ENCODE assay signal across 20 cellular contexts in the genomic region with DNA sequence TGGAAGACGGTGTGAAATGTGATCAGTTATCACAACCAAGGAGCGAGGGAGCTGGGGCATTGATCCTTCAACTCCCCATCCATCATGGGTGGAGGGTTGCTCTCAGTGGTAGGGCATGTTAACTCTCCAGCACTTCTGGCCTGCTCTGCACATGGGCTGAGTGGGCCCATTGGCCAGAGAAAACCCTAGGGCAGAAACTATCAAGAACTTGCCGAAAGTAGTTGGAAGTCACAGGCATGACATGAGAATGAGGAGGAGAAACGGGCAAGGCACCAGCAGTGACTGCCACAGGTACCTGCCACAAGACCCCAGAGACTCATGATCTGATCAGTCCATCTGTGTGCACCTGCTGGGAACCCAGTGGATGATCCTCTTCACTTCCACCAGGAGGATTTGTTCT. TPM values are rescaled to one million over a fixed set of nuclear protein-coding genes. Genes with fewer than 3 reads are reported as not detected.
DNase-seq lines count a peak whose midpoint lies in the region; ATAC-seq and TF ChIP-seq lines count a peak whose summit lies in the region.
"Had no signal": no experiment of that assay in that cellular context is flagged by ENCODE, and none has a peak within 500 bp of the region (broad histone marks: within the 10 kb centered on the region; RNA-seq: fewer than 3 reads in every experiment).

No MANE protein-coding gene starts in this region.

- H3K27ac ChIP-seq in BLaER1 treated with 17β-estradiol and CSF1 and Interleukin-3, amounts not matched to agents 10 nM and 100 nM = no peak overlapping the region
- no peak overlapping the region for H3K27ac ChIP-seq in HEK293 (ENCODE audit: extremely low read depth, low read depth, low read length)
- no peak overlapping the region for H3K27ac ChIP-seq in endodermal cell (ENCODE audit: low read depth, low read length)
- no peak overlapping the region for H3K27ac ChIP-seq in neuronal stem cell (replicated peaks; ENCODE audit: low read length)

- no peak overlapping the region for H3K9ac ChIP-seq in BLaER1 treated with 17β-estradiol and CSF1 and Interleukin-3, amounts not matched to agents 10 nM and 100 nM
- H3K9ac ChIP-seq in endodermal cell (ENCODE audit: extremely low read depth, low read length, poor library complexity, severe bottlenecking) (no peak overlapping the region), neuronal stem cell (ENCODE audit: low read depth, low read length, poor library complexity) (no peak overlapping the region)

- TF ChIP-seq CTCF in HEK293 (tag by site-specific recombination; IDR thresholded peaks at IDR 0.05) (no peak), endodermal cell (conservative IDR thresholded peaks at IDR 0.05) (no peak)

- H4K8ac ChIP-seq in neuronal stem cell (ENCODE audit: low read depth, low read length) = no peak overlapping the region

- H2AK5ac ChIP-seq in neuronal stem cell (ENCODE audit: low read depth, low read length) = no peak overlapping the region

- no peak overlapping the region for H3K4me3 Mint-ChIP-seq in endodermal cell
- H3K4me3 Mint-ChIP-seq: CD14-positive monocyte; CD4-positive, alpha-beta T cell; CD8-positive, alpha-beta memory T cell; GM23338 had no signal

- peaks cover 15% of the 10 kb centered on the region for H3K4me1 Mint-ChIP-seq in endodermal cell
- H3K4me1 Mint-ChIP-seq: CD8-positive, alpha-beta memory T cell had no signal

- H3K79me1 ChIP-seq in neuronal stem cell (ENCODE audit: low read depth, low read length) = no peaks in the 10 kb centered on the region

- H4K91ac ChIP-seq in neuronal stem cell (ENCODE audit: low read depth, low read length, poor library complexity) = no peak overlapping the region

- no peak overlapping the region for H3K18ac ChIP-seq in neuronal stem cell (ENCODE audit: low read length)

- no peak overlapping the region for H2BK120ac ChIP-seq in neuronal stem cell (ENCODE audit: low read depth, low read length)

- H3K36me3 ChIP-seq in BLaER1 treated with 17β-estradiol and CSF1 and Interleukin-3, amounts not matched to agents 10 nM and 100 nM = no peaks in the 10 kb centered on the region
- H3K36me3 ChIP-seq in HEK293 (ENCODE audit: control insufficient read depth in 2 of 2, insufficient read depth in 1 of 2, low read length in 2 of 2) (no peaks in the 10 kb centered on the region), endodermal cell (ENCODE audit: control insufficient read depth, insufficient read depth, low read length) (no peaks in the 10 kb centered on the region), neuronal stem cell (replicated peaks in 1 of 2; ENCODE audit: control insufficient read depth in 2 of 2, insufficient read depth in 2 of 2, low read length in 2 of 2) (no peaks in the 10 kb centered on the region)

- no peak overlapping the region for H3K23ac ChIP-seq in neuronal stem cell (ENCODE audit: low read depth, low read length, poor library complexity)

- POLR2A ChIA-PET in HEK293 (lab: Yijun Ruan, JAX) = no interaction called here

- CTCF ChIA-PET in HEK293 (lab: Yijun Ruan, JAX) = no interaction called here

- H2BK12ac ChIP-seq in neuronal stem cell (ENCODE audit: low read length) = no peak overlapping the region

- H2AFZ ChIP-seq in neuronal stem cell (ENCODE audit: low read length) = no peak overlapping the region
- H2AFZ ChIP-seq: GM23338 had no signal

- no peak for ATAC-seq in HG02642 (IDR thresholded peaks at IDR 0.05; ENCODE audit: poor library complexity, unreplicated experiment)

- H3K4me1 ChIP-seq in BLaER1 treated with 17β-estradiol and CSF1 and Interleukin-3, amounts not matched to agents 10 nM and 100 nM = peaks cover 9 to 21% (median 19%) of the 10 kb centered on the region in 10 experiments; a peak in 19 of 20 replicates
- H3K4me1 ChIP-seq in HEK293 (ENCODE audit: control insufficient read depth, insufficient read depth, low read length) (no peaks in the 10 kb centered on the region), endodermal cell (ENCODE audit: control insufficient read depth, insufficient read depth, low read length) (peaks cover 9% of the 10 kb centered on the region), neuronal stem cell (ENCODE audit: control insufficient read depth in 2 of 2, insufficient read depth in 1 of 2, low read depth in 1 of 2, low read length in 2 of 2) (no peaks in the 10 kb centered on the region)

- H3K14ac ChIP-seq in neuronal stem cell (ENCODE audit: low read length) = peak overlapping the region; percentile 3

- no peaks in the 10 kb centered on the region for H3K9me3 Mint-ChIP-seq in endodermal cell
- H3K9me3 Mint-ChIP-seq: CD4-positive, alpha-beta T cell; GM23338 had no signal

- H3K9me3 ChIP-seq in BLaER1 treated with 17β-estradiol and CSF1 and Interleukin-3, amounts not matched to agents 10 nM and 100 nM (replicated peaks in 1 of 11) = no peaks in the 10 kb centered on the region
- H3K9me3 ChIP-seq in HEK293 (ENCODE audit: control insufficient read depth, insufficient read depth, low read depth, low read length) (no peaks in the 10 kb centered on the region), endodermal cell (ENCODE audit: control insufficient read depth, low read length) (no peaks in the 10 kb centered on the region), neuronal stem cell (replicated peaks in 1 of 2; ENCODE audit: control insufficient read depth in 2 of 2, insufficient read depth in 1 of 2, low read depth in 1 of 2, low read length in 2 of 2) (peaks cover 0 to 2% of the 10 kb centered on the region in 2 donors)

- H4K20me1 ChIP-seq in BLaER1 treated with 17β-estradiol and CSF1 and Interleukin-3, amounts not matched to agents 10 nM and 100 nM = peaks cover 0 to 4% (median 0%) of the 10 kb centered on the region in 11 experiments; a peak in 1 of 22 replicates

- H3K4ac ChIP-seq in neuronal stem cell (ENCODE audit: low read length) = no peak overlapping the region

- H2BK15ac ChIP-seq in neuronal stem cell (ENCODE audit: low read length) = no peak overlapping the region

- peak overlapping the region in 9 of 11 experiments; percentile 12 to 73 (median 51); a peak in 17 of 22 replicates for H3K4me2 ChIP-seq in BLaER1 treated with 17β-estradiol and CSF1 and Interleukin-3, amounts not matched to agents 10 nM and 100 nM
- H3K4me2 ChIP-seq in neuronal stem cell (ENCODE audit: insufficient read depth, low read length, poor library complexity, severe bottlenecking) = no peak overlapping the region
- H3K4me2 ChIP-seq: GM23338 had no signal

- H3K27ac Mint-ChIP-seq in endodermal cell = no peak overlapping the region
- H3K27ac Mint-ChIP-seq: CD14-positive monocyte; CD4-positive, alpha-beta T cell; CD8-positive, alpha-beta memory T cell; GM23338 had no signal

- no peaks in the 10 kb centered on the region for H3K36me3 Mint-ChIP-seq in endodermal cell (ENCODE audit: low read depth)
- H3K36me3 Mint-ChIP-seq: CD14-positive monocyte; CD8-positive, alpha-beta memory T cell had no signal

- WGBS in endodermal cell (ENCODE audit: insufficient coverage in 1 of 2, insufficient read length in 1 of 2), 2 experiments = 93 to 95% methylated on average over 4 of the region's 4 CpGs
- no CpG with 5 or more reads among the region's 4 CpGs for WGBS in neuronal stem cell (ENCODE audit: extremely low coverage in 2 of 2, insufficient read length in 2 of 2, insufficient replicate concordance in 1 of 2), 2 donors

- DNase-seq in endodermal cell = peak; percentile 32
- DNase-seq in neuronal stem cell (ENCODE audit: low spot score) = no peak
- DNase-seq in GOT3 (lab: John Stamatoyannopoulos, UW) = no peak
- no peak for DNase-seq in NCI-H1048 (lab: John Stamatoyannopoulos, UW)
- DNase-seq in NOMO-1 treated with dmso at 0.1 percent for 144 hours (lab: John Stamatoyannopoulos, UW; ENCODE audit: unreplicated experiment) = no peak
- DNase-seq: CD4-positive, alpha-beta T cell; CD8-positive, alpha-beta memory T cell; DMS53; DMS79 treated with DMSO at 0.1 percent for 48 hours; GF-D8; HCEC 1CT had no signal

- peaks cover 14% of the 10 kb centered on the region for H3K27me3 Mint-ChIP-seq in endodermal cell (ENCODE audit: insufficient read depth)

- H3K4me3 ChIP-seq in BLaER1 treated with 17β-estradiol and CSF1 and Interleukin-3, amounts not matched to agents 10 nM and 100 nM = no peak overlapping the region
- no peak overlapping the region for H3K4me3 ChIP-seq in HEK293 (ENCODE audit: low read depth, low read length)
- no peak overlapping the region for H3K4me3 ChIP-seq in endodermal cell (ENCODE audit: low read length)
- no peak overlapping the region for H3K4me3 ChIP-seq in neuronal stem cell (ENCODE audit: low read length in 2 of 2)
- H3K4me3 ChIP-seq: GM23338 had no signal

- H3K27me3 ChIP-seq in BLaER1 treated with 17β-estradiol and CSF1 and Interleukin-3, amounts not matched to agents 10 nM and 100 nM = no peaks in the 10 kb centered on the region
- peaks cover 4% of the 10 kb centered on the region for H3K27me3 ChIP-seq in endodermal cell (ENCODE audit: control insufficient read depth, insufficient read depth, low read length, poor library complexity, severe bottlenecking)
- H3K27me3 ChIP-seq in neuronal stem cell (ENCODE audit: control insufficient read depth in 3 of 3, insufficient read depth in 3 of 3, low read depth in 1 of 3, low read length in 3 of 3) = no peaks in the 10 kb centered on the region

- H2BK5ac ChIP-seq in neuronal stem cell (ENCODE audit: low read length) = no peak overlapping the region

TF ChIP-seq in HEK293, 187 proteins besides CTCF, POLR2A, EP300 and RAD21:
- TF ChIP-seq ZNF37A (tag by site-specific recombination; IDR thresholded peaks at IDR 0.05) (peak; percentile 82), ZBTB21 (tag by site-specific recombination; IDR thresholded peaks at IDR 0.05) (no peak), MEIS1 (CRISPR knock-in tag; IDR thresholded peaks at IDR 0.05; ENCODE audit: borderline replicate concordance) (no peak)

RNA-seq across cellular contexts. Expression of gene CXCL14, which starts 50.9 kb away (rescaled TPM):
- under 1 TPM; 0.20 to 0.44 TPM for total RNA-seq in endodermal cell
- 5.7 TPM for polyA plus RNA-seq in endodermal cell (2013, experiment 1 of 2)
- polyA plus RNA-seq in endodermal cell (2013, experiment 2 of 2) = 7.0 TPM
- polyA plus RNA-seq in neuronal stem cell (2013, experiment 1 of 2) = 1.7 TPM
- polyA plus RNA-seq in neuronal stem cell (2013, experiment 2 of 2) = 1.8 TPM
- total RNA-seq: A172; A673; Calu3; CD4-positive, alpha-beta T cell; CD8-positive, alpha-beta memory T cell; G401; GM23338 had no signal
- polyA plus RNA-seq: CD8-positive, alpha-beta memory T cell had no signal
